In genomic region chr12:55634186-55634585, GRCh38 we compare ENCODE assay signal across 9 cellular contexts. TPM values are rescaled to one million over a fixed set of nuclear protein-coding genes. Genes with fewer than 3 reads are reported as not detected.
"Had no signal": no experiment of that assay in that cellular context is flagged by ENCODE, and none has a peak within 500 bp of the region (broad histone marks: within the 10 kb centered on the region; RNA-seq: fewer than 3 reads in every experiment).

No MANE protein-coding gene starts in this region.

- H3K4me2 ChIP-seq: GM23338 had no signal

- H3K4me3 ChIP-seq: GM23338 had no signal

- FAIRE-seq: H1, H54, HTR-8/SVneo had no signal

- DNase-seq: H9, HCEC 1CT, IMR-90, KBM-7 had no signal

- ATAC-seq: GM23338 had no signal

RNA-seq across cellular contexts. Expression of gene OR10P1, which starts 2.5 kb away (rescaled TPM):
- total RNA-seq: GM23338, H1, H9, HT-29, IMR-90 had no signal
- polyA plus RNA-seq: GM23338, H1, IMR-90 had no signal
